In genomic region chr18:30039201-30039600, GRCh38 we compare ENCODE assay signal across 11 cellular contexts.
"Had no signal": no experiment of that assay in that cellular context is flagged by ENCODE, and none has a peak within 500 bp of the region (broad histone marks: within the 10 kb centered on the region; RNA-seq: fewer than 3 reads in every experiment).

No MANE protein-coding gene starts in this region.

- FAIRE-seq: H1, H54 had no signal

- H2AFZ ChIP-seq: GM23248, GM23338 had no signal

- H3K4me2 ChIP-seq: GM23338 had no signal

- H3K4me3 ChIP-seq: GM23248, GM23338, HAP-1 had no signal

- DNase-seq: GM23248, GOT3, H7, H9, HCEC 1CT, HFFc6 had no signal

- H3K9ac ChIP-seq: GM23248 had no signal

- H3K27ac ChIP-seq: GM23248 had no signal

- ATAC-seq: GM23338, HCT116 had no signal

- H3K4me1 ChIP-seq: HAP-1 had no signal

- H3K36me3 ChIP-seq: HAP-1 had no signal

- H3K9me3 ChIP-seq: HAP-1 had no signal
